ENCODE assay signal across 35 cellular contexts in genomic region chr1:227587968-227588367, GRCh38. TPM values are rescaled to one million over a fixed set of nuclear protein-coding genes. Genes with fewer than 3 reads are reported as not detected.
DNase-seq lines count a peak whose midpoint lies in the region; ATAC-seq, FAIRE-seq and TF ChIP-seq lines count a peak whose summit lies in the region.
"Had no signal": no experiment of that assay in that cellular context is flagged by ENCODE, and none has a peak within 500 bp of the region (broad histone marks: within the 10 kb centered on the region; RNA-seq: fewer than 3 reads in every experiment).

No MANE protein-coding gene starts in this region.

- no peak for TF ChIP-seq EP300 in K562 (IDR thresholded peaks at IDR 0.05; ENCODE audit: low read length)

- H3K36me3 ChIP-seq in HEK293 (ENCODE audit: control insufficient read depth in 2 of 2, insufficient read depth in 1 of 2, low read length in 2 of 2), result peaks cover 4 to 19% of the 10 kb centered on the region in 2 experiments; a peak in 2 of 3 replicates
- no peaks in the 10 kb centered on the region; the same call in 2 of the 3 replicates for H3K36me3 ChIP-seq in K562 (ENCODE audit: control insufficient read depth, insufficient read depth, low read length)
- peaks cover 40% of the 10 kb centered on the region for H3K36me3 ChIP-seq in endodermal cell (ENCODE audit: control insufficient read depth, insufficient read depth, low read length)
- H3K36me3 ChIP-seq: BE2C had no signal

- DNase-seq in K562 (ENCODE audit: extremely low read depth in 1 of 4, low spot score in 3 of 4), result no peak
- DNase-seq in endodermal cell, result no peak
- DNase-seq in stimulated activated CD4-positive, alpha-beta T cell treated with anti-CD3 and anti-CD28 coated beads, Interleukin-2, amount 100 ng/mL, for 24 hours, result no peak
- no peak for DNase-seq in SK-N-DZ (ENCODE audit: low spot score)
- DNase-seq: 8988T; ACHN; AML-193; BE2C; C1 segment of cervical spinal cord; Caco-2; Calu3; CD4-positive, alpha-beta memory T cell; CD4-positive, alpha-beta T cell; CD4-positive, CD25-positive, alpha-beta regulatory T cell; CD8-positive, alpha-beta memory T cell; CD8-positive, alpha-beta T cell; COR-L47; DMS 273 treated with DMSO at 0.1 percent for 48 hours; DMS153; DMS53; DMS79; DMS79 treated with DMSO at 0.1 percent for 48 hours; DND-41; EL had no signal

- H3K4me3 ChIP-seq in HEK293 (ENCODE audit: low read depth, low read length) (no peak overlapping the region), K562 (no peak overlapping the region), endodermal cell (ENCODE audit: low read length) (peak overlapping the region; percentile 62)
- H3K4me3 ChIP-seq: A549, BLaER1 had no signal

- H3K9me3 Mint-ChIP-seq in endodermal cell, result peaks cover 60% of the 10 kb centered on the region

- POLR2A ChIA-PET in HEK293 (lab: Yijun Ruan, JAX) (no interaction called here), K562 (lab: Yijun Ruan, JAX) (interaction anchor here (0.6 kb wide), 1 partner anchor 79 kb away, joined by 3 read pairs; no protein-coding TSS in a partner anchor)

- no peaks in the 10 kb centered on the region for H3K4me1 ChIP-seq in HEK293 (ENCODE audit: control insufficient read depth, insufficient read depth, low read length)
- no peaks in the 10 kb centered on the region for H3K4me1 ChIP-seq in K562 (replicated peaks in 1 of 2; ENCODE audit: control insufficient read depth in 2 of 2, insufficient read depth in 2 of 2, low read length in 2 of 2)
- H3K4me1 ChIP-seq in endodermal cell (ENCODE audit: control insufficient read depth, insufficient read depth, low read length), result no peaks in the 10 kb centered on the region
- H3K4me1 ChIP-seq: A549; BE2C; BLaER1; BLaER1 treated with 17β-estradiol and CSF1 and Interleukin-3, amounts not matched to agents 10 nM and 100 nM; Caco-2 had no signal

- no peaks in the 10 kb centered on the region; the same call in 2 of the 3 replicates for H3K79me2 ChIP-seq in K562 (ENCODE audit: control insufficient read depth, insufficient read depth, low read length)

- ATAC-seq in K562 (no peak), GM18909 (IDR thresholded peaks at IDR 0.05; ENCODE audit: poor library complexity, unreplicated experiment) (no peak)
- ATAC-seq: A549; CD8-positive, alpha-beta T cell had no signal

- H3K27ac ChIP-seq in HEK293 (ENCODE audit: extremely low read depth, low read depth, low read length) (no peak overlapping the region), K562 (ENCODE audit: extremely low read depth, low read depth, low read length) (no peak overlapping the region), endodermal cell (ENCODE audit: low read depth, low read length) (no peak overlapping the region)
- H3K27ac ChIP-seq: 22Rv1; A549; BLaER1; BLaER1 treated with 17β-estradiol and CSF1 and Interleukin-3, amounts not matched to agents 10 nM and 100 nM; C4-2B had no signal

- no peak overlapping the region for H2AFZ ChIP-seq in K562 (ENCODE audit: low read depth, low read length)

- intact Hi-C loops in K562 (cut with micrococcal nuclease), result no loop called here

- no TSS peak for BruUV-seq in K562 (replicated peaks; lab: Mats Ljungman, UMichigan)

- no peak for TF ChIP-seq POLR2A in K562 (conservative IDR thresholded peaks at IDR 0.05)

- no peak overlapping the region for H3K4me3 Mint-ChIP-seq in endodermal cell
- H3K4me3 Mint-ChIP-seq: B cell; CD14-positive monocyte; CD4-positive, alpha-beta memory T cell; CD4-positive, alpha-beta T cell; CD4-positive, CD25-positive, alpha-beta regulatory T cell; CD8-positive, alpha-beta memory T cell; CD8-positive, alpha-beta T cell had no signal

- WGBS in K562 (ENCODE audit: insufficient coverage, low coverage, missing lambda C conversion rate), result 65% methylated on average over 1 of the region's 1 CpG
- WGBS in endodermal cell (ENCODE audit: insufficient coverage in 1 of 2, insufficient read length in 1 of 2), 2 experiments, result 100% methylated on average over 1 of the region's 1 CpG; no CpG with 5 or more reads in 1 of the 2 experiments

- no peaks in the 10 kb centered on the region for H3K9me1 ChIP-seq in K562 (ENCODE audit: control insufficient read depth, insufficient read depth, low read length)

- H3K27ac Mint-ChIP-seq in endodermal cell, result no peak overlapping the region
- H3K27ac Mint-ChIP-seq: B cell; CD14-positive monocyte; CD4-positive, alpha-beta memory T cell; CD4-positive, alpha-beta T cell; CD4-positive, CD25-positive, alpha-beta regulatory T cell; CD8-positive, alpha-beta memory T cell; CD8-positive, alpha-beta T cell had no signal

- peaks cover 4% of the 10 kb centered on the region for H3K4me1 Mint-ChIP-seq in endodermal cell
- H3K4me1 Mint-ChIP-seq: B cell, CD14-positive monocyte had no signal

- H4K20me1 ChIP-seq in K562 (replicated peaks; ENCODE audit: control insufficient read depth, insufficient read depth, low read length), result no peaks in the 10 kb centered on the region
- H4K20me1 ChIP-seq: BLaER1; BLaER1 treated with 17β-estradiol and CSF1 and Interleukin-3, amounts not matched to agents 10 nM and 100 nM had no signal

- no peak for TF ChIP-seq RAD21 in K562 (CRISPR knock-in tag; conservative IDR thresholded peaks at IDR 0.05 in 1 of 2, IDR thresholded peaks at IDR 0.05 in 1 of 2)

- H3K9ac ChIP-seq in K562 (ENCODE audit: insufficient read depth in 1 of 2, low read depth in 2 of 2, low read length in 2 of 2), result no peak overlapping the region
- no peak overlapping the region for H3K9ac ChIP-seq in endodermal cell (ENCODE audit: extremely low read depth, low read length, poor library complexity, severe bottlenecking)
- H3K9ac ChIP-seq: BLaER1; BLaER1 treated with 17β-estradiol and CSF1 and Interleukin-3, amounts not matched to agents 10 nM and 100 nM had no signal

- in situ Hi-C loops in K562 (cut with MboI), result no loop called here

- no peaks in the 10 kb centered on the region for H3K9me3 ChIP-seq in HEK293 (ENCODE audit: control insufficient read depth, insufficient read depth, low read depth, low read length)
- peaks cover 6% of the 10 kb centered on the region for H3K9me3 ChIP-seq in K562 (replicated peaks; ENCODE audit: control insufficient read depth, insufficient read depth, low read depth, low read length)
- peaks cover 93% of the 10 kb centered on the region for H3K9me3 ChIP-seq in endodermal cell (ENCODE audit: control insufficient read depth, low read length)
- H3K9me3 ChIP-seq: BE2C had no signal

- no peak for TF ChIP-seq CTCF in HEK293 (tag by site-specific recombination; IDR thresholded peaks at IDR 0.05)
- no peak for TF ChIP-seq CTCF in K562 (IDR thresholded peaks at IDR 0.05 in 2 of 3, conservative IDR thresholded peaks at IDR 0.05 in 1 of 3; ENCODE audit: insufficient read depth in 2 of 3, low read depth in 1 of 3, low read length in 3 of 3)
- TF ChIP-seq CTCF in endodermal cell (conservative IDR thresholded peaks at IDR 0.05), result no peak

- CTCF ChIA-PET in HEK293 (lab: Yijun Ruan, JAX) (no interaction called here), K562 (lab: Yijun Ruan, JAX; ENCODE audit: low intra/inter-chr PET ratio) (interaction anchor here (0.6 kb wide), 1 partner anchor 36 kb away, joined by 3 read pairs; no protein-coding TSS in a partner anchor)

- no peak for FAIRE-seq in K562 (lab: Jason Lieb, UNC)
- FAIRE-seq: A204.1, A549, D721Med had no signal

- H3K4me2 ChIP-seq in K562 (ENCODE audit: insufficient read depth, low read length), result no peak overlapping the region
- H3K4me2 ChIP-seq: A549; BLaER1; BLaER1 treated with 17β-estradiol and CSF1 and Interleukin-3, amounts not matched to agents 10 nM and 100 nM had no signal

- no peaks in the 10 kb centered on the region for H3K27me3 Mint-ChIP-seq in endodermal cell (ENCODE audit: insufficient read depth)
- H3K27me3 Mint-ChIP-seq: B cell; CD4-positive, alpha-beta memory T cell; CD4-positive, alpha-beta T cell; CD4-positive, CD25-positive, alpha-beta regulatory T cell; CD8-positive, alpha-beta memory T cell had no signal

- H3K36me3 Mint-ChIP-seq in endodermal cell (ENCODE audit: low read depth), result peaks cover 82% of the 10 kb centered on the region

- H3K27me3 ChIP-seq in K562 (ENCODE audit: control insufficient read depth in 2 of 2, insufficient read depth in 2 of 2, low read length in 2 of 2), result no peaks in the 10 kb centered on the region
- H3K27me3 ChIP-seq in endodermal cell (ENCODE audit: control insufficient read depth, insufficient read depth, low read length, poor library complexity, severe bottlenecking), result no peaks in the 10 kb centered on the region
- H3K27me3 ChIP-seq: BE2C; BLaER1; BLaER1 treated with 17β-estradiol and CSF1 and Interleukin-3, amounts not matched to agents 10 nM and 100 nM had no signal

TF ChIP-seq in HEK293, 187 proteins besides CTCF, POLR2A, EP300 and RAD21 (continues in another document):
- TF ChIP-seq ZNF146 (tag by site-specific recombination; IDR thresholded peaks at IDR 0.05), result peak; percentile 88

TF ChIP-seq in K562, 482 proteins besides CTCF, POLR2A, EP300 and RAD21 (continues in another document):
- no peak for TF ChIP-seq PHB (CRISPR knock-in tag; IDR thresholded peaks at IDR 0.05)
- TF ChIP-seq ZNF146 (CRISPR knock-in tag; IDR thresholded peaks at IDR 0.05; ENCODE audit: unreplicated experiment), result peak; percentile 68

RNA-seq across cellular contexts. Expression of gene ZNF678, which starts 24.6 kb away (rescaled TPM):
- 29.6 and 44.7 TPM in 2 replicates for total RNA-seq in K562 (2011; cell fraction: chromatin; rRNA removed; ENCODE audit: low replicate concordance)
- total RNA-seq in K562 (2011; cell fraction: nucleolus; rRNA removed), result 15.3 and 23.0 TPM in 2 replicates
- total RNA-seq in K562 (2011; cell fraction: nucleoplasm; rRNA removed), result 34.5 and 43.7 TPM in 2 replicates
- total RNA-seq in K562 (2014; rRNA removed), result 7.8 and 13.3 TPM in 2 replicates
- 16.7 and 18.1 TPM in 2 replicates for total RNA-seq in K562 (2014; rRNA removed; fragmentation: Illumina TruSeq; extraction: Trizol)
- total RNA-seq in K562 (2015; rRNA removed; fragmentation: Illumina TruSeq; extraction: Trizol), result 12.1 and 16.8 TPM in 2 replicates
- total RNA-seq in K562 (2021), result 9.0 and 10.6 TPM in 2 replicates
- polyA plus RNA-seq in K562 (2011; rRNA removed), result 8.0 and 8.2 TPM in 2 replicates
- polyA plus RNA-seq in K562 (2011; cell fraction: cytosol; rRNA removed), result 2.8 and 6.3 TPM in 2 replicates
- 15.1 and 16.5 TPM in 2 replicates for polyA plus RNA-seq in K562 (2011; cell fraction: nucleus; rRNA removed)
- 5.3 and 6.7 TPM in 2 replicates for polyA plus RNA-seq in K562 (2012)
- polyA plus RNA-seq in K562 (2014; fragmentation: Illumina TruSeq; extraction: Trizol), result 9.1 and 9.7 TPM in 2 replicates
- 1 to 10 TPM; 3.0 to 3.2 TPM for polyA plus RNA-seq in K562 (2014; fragmentation: Nextera tagmentation; extraction: Ambion mirVana)
- polyA plus RNA-seq in K562 (2014; rRNA removed), result 4.2 and 6.1 TPM in 2 replicates
- polyA minus RNA-seq in K562 (2011; rRNA and poly(A)+ RNA removed), result 33.6 and 36.6 TPM in 2 replicates
- polyA minus RNA-seq in K562 (2011; cell fraction: cytosol; rRNA and poly(A)+ RNA removed), result 10.6 and 12.9 TPM in 2 replicates
- polyA minus RNA-seq in K562 (2011; cell fraction: nucleus; rRNA and poly(A)+ RNA removed), result 33.5 and 50.3 TPM in 2 replicates
- 10 to 100 TPM; 23.1 to 24.3 TPM for total RNA-seq in endodermal cell
- 20.5 TPM for polyA plus RNA-seq in endodermal cell (2013, experiment 1 of 2)
- 16.8 TPM for polyA plus RNA-seq in endodermal cell (2013, experiment 2 of 2)
- polyA plus RNA-seq in SK-N-DZ (2014; cell fraction: cytosol; rRNA removed), result 5.3 and 5.7 TPM in 2 replicates
- 4.9 and 7.5 TPM in 2 replicates for polyA plus RNA-seq in SK-N-DZ (2014; cell fraction: nucleus; rRNA removed)

Comparison
In these comparisons a context has a peak if more than half of its experiments do, and no peak if none do; other contexts are left out.
1. Of the 44 proteins assayed by ChIP-seq in both K562 and HEK293: peak only in K562: none; only in HEK293: none; in both: ZNF146; in neither: 43.